Comparison of ENCODE assay signal across 8 cellular contexts in the genomic region with DNA sequence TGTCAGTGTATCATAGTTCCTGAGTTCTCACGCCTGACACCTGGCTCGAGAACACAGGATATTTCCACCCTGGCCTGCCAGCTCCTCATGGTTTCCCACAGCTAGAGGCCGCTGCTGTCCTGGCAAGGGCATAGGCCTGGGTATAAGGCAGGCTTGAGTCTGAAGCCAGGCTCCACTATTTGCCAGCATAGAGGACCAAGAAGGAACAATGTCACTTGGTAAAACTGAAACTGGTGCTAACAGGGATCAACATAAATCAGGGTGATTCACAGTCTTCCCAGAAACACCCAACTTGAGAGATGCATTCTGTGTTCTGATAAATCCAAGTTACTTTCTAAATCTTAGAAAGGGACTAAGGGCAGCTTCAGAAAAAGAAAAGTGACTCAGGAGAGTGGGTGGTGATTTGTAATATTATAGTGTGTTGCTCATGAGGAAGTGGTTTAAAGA. TPM values are rescaled to one million over a fixed set of nuclear protein-coding genes. Genes with fewer than 3 reads are reported as not detected.
DNase-seq lines count a peak whose midpoint lies in the region; ATAC-seq and TF ChIP-seq lines count a peak whose summit lies in the region.

No MANE protein-coding gene starts in this region.

- DNase-seq in C1 segment of cervical spinal cord (lab: John Stamatoyannopoulos, UW) (peak in 12 of 14 donors; percentile 23 to 83 (median 62)), NAMALWA (ENCODE audit: low spot score) (peak; percentile 89), iPS-NIHi7 (ENCODE audit: extremely low spot score) (peak; percentile 66)

- no peak overlapping the region for H3K9ac ChIP-seq in skeletal muscle tissue (ENCODE audit: low read depth in 1 of 3, low read length in 3 of 3)

- peaks cover 17% of the 10 kb centered on the region for H3K27me3 Mint-ChIP-seq in T-helper 1 cell treated with Interleukin-12 subunit alpha and Interleukin-12 subunit beta and Interleukin-4 antibody, amounts not matched to agents 30 μg/mL and 1 μg/mL, for 36 hours (ENCODE audit: low read depth)
- H3K27me3 Mint-ChIP-seq in brain: peaks cover 13% of the 10 kb centered on the region

- H3K9me3 ChIP-seq in skeletal muscle tissue (ENCODE audit: control insufficient read depth in 3 of 3, low read length in 3 of 3): no peaks in the 10 kb centered on the region

- no peaks in the 10 kb centered on the region for H3K27me3 ChIP-seq in skeletal muscle tissue (ENCODE audit: control insufficient read depth in 3 of 3, insufficient read depth in 3 of 3, low read length in 3 of 3)

- TF ChIP-seq CTCF in brain (conservative IDR thresholded peaks at IDR 0.05): peak; percentile 75 to 76

- H3K4me3 ChIP-seq in skeletal muscle tissue (ENCODE audit: low read length in 3 of 3): no peak overlapping the region

- peaks cover 25% of the 10 kb centered on the region for H3K4me1 Mint-ChIP-seq in T-helper 1 cell treated with Interleukin-12 subunit alpha and Interleukin-12 subunit beta and Interleukin-4 antibody, amounts not matched to agents 30 μg/mL and 1 μg/mL, for 36 hours (ENCODE audit: low read depth)
- peaks cover 30% of the 10 kb centered on the region for H3K4me1 Mint-ChIP-seq in brain

- ATAC-seq in GM19455 (IDR thresholded peaks at IDR 0.05; ENCODE audit: unreplicated experiment) (peak; percentile 55), HG02678 (IDR thresholded peaks at IDR 0.05; ENCODE audit: unreplicated experiment) (no peak)

- H3K36me3 Mint-ChIP-seq in T-helper 1 cell treated with Interleukin-12 subunit alpha and Interleukin-12 subunit beta and Interleukin-4 antibody, amounts not matched to agents 30 μg/mL and 1 μg/mL, for 36 hours (ENCODE audit: low read depth): no peaks in the 10 kb centered on the region
- H3K36me3 Mint-ChIP-seq in brain: no peaks in the 10 kb centered on the region

- peaks cover 14 to 28% (median 15%) of the 10 kb centered on the region in 3 donors for H3K4me1 ChIP-seq in skeletal muscle tissue (ENCODE audit: control insufficient read depth in 3 of 3, insufficient read depth in 3 of 3, low read length in 3 of 3)

- H3K36me3 ChIP-seq in skeletal muscle tissue (ENCODE audit: control insufficient read depth in 3 of 3, insufficient read depth in 3 of 3, low read length in 3 of 3): no peaks in the 10 kb centered on the region

- peak overlapping the region; percentile 6 for H3K27ac ChIP-seq in skeletal muscle tissue (ENCODE audit: low read depth, low read length)

- H3K9me3 Mint-ChIP-seq in T-helper 1 cell treated with Interleukin-12 subunit alpha and Interleukin-12 subunit beta and Interleukin-4 antibody, amounts not matched to agents 30 μg/mL and 1 μg/mL, for 36 hours: no peaks in the 10 kb centered on the region
- H3K9me3 Mint-ChIP-seq in brain: peaks cover 0 to 9% (median 0%) of the 10 kb centered on the region in 5 experiments

- H3K4me3 Mint-ChIP-seq in T-helper 1 cell treated with Interleukin-12 subunit alpha and Interleukin-12 subunit beta and Interleukin-4 antibody, amounts not matched to agents 30 μg/mL and 1 μg/mL, for 36 hours: no peak overlapping the region
- peak overlapping the region in 3 of 5 experiments; percentile 3 to 31 (median 21) for H3K4me3 Mint-ChIP-seq in brain

- H3K27ac Mint-ChIP-seq in T-helper 1 cell treated with Interleukin-12 subunit alpha and Interleukin-12 subunit beta and Interleukin-4 antibody, amounts not matched to agents 30 μg/mL and 1 μg/mL, for 36 hours: peak overlapping the region; percentile 34
- peak overlapping the region in 4 of 5 experiments; percentile 74 to 96 (median 86) for H3K27ac Mint-ChIP-seq in brain

RNA-seq across cellular contexts. Expression of gene S100A2, which starts 6.9 kb away (rescaled TPM):
- polyA plus RNA-seq in brain (ENCODE audit: insufficient read depth, low read depth, low replicate concordance): 1.5 TPM
- not detected for total RNA-seq in skeletal muscle tissue

RNA-seq across cellular contexts. Expression of gene S100A3, which starts 23.5 kb away (rescaled TPM):
- polyA plus RNA-seq in brain (ENCODE audit: insufficient read depth, low read depth, low replicate concordance): 0.71 TPM
- not detected for total RNA-seq in skeletal muscle tissue

RNA-seq across cellular contexts. Expression of gene S100A4, which starts 27.0 kb away (rescaled TPM):
- 8.1 TPM for polyA plus RNA-seq in brain (ENCODE audit: insufficient read depth, low read depth, low replicate concordance)
- total RNA-seq in skeletal muscle tissue: 165 TPM

RNA-seq across cellular contexts. Expression of gene S100A5, which starts 31.9 kb away (rescaled TPM):
- not detected for polyA plus RNA-seq in brain (ENCODE audit: insufficient read depth, low read depth, low replicate concordance)
- not detected for total RNA-seq in skeletal muscle tissue

RNA-seq across cellular contexts. Expression of gene S100A6, which starts 36.8 kb away (rescaled TPM):
- polyA plus RNA-seq in brain (ENCODE audit: insufficient read depth, low read depth, low replicate concordance): 341 TPM
- total RNA-seq in skeletal muscle tissue: 203 TPM
